ENCODE assay signal across 8 cellular contexts in the genomic region with DNA sequence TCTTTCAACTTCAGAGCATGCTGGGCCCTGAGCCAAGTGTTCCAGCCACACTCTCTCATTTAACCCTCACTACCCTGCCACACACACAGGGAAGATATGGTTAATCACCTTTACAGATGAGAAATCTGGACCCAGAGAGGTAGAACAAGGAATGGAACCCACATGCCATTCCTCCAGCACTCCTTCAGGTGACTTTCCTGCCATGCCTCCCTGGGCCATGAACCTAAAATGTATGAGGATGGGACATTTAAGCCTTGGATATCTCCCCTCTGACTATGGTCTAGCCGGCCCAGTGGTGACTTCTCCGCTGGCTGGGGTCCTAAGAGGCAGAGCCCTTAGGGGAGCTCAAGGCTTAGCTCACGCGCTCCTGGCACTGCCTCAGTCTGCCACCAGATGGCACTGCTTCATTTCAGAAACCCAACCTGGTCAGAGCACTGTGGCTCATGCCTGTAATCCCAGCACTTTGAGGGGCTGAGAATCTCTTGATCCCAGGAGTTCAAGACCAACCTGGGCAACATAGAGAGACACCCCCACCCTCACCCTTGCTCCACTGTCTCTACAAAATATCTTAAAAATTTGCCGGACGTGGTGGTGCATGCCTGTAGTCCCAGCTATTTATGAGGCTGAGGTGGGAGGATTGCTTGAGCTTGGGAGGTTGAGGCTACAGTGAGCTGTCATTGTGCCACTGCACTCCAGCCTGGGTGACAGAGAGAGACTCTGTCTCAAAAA. TPM values are rescaled to one million over a fixed set of nuclear protein-coding genes. Genes with fewer than 3 reads are reported as not detected.
DNase-seq lines count a peak whose midpoint lies in the region; ATAC-seq and TF ChIP-seq lines count a peak whose summit lies in the region.

No MANE protein-coding gene starts in this region.

- no peaks in the 10 kb centered on the region for H3K27me3 ChIP-seq in HL-60 (ENCODE audit: insufficient read depth, poor library complexity, severe bottlenecking)

- no peak overlapping the region for H3K27ac ChIP-seq in HL-60 (replicated peaks)

- peak; percentile 99 for TF ChIP-seq CTCF in HL-60 (IDR thresholded peaks at IDR 0.05; ENCODE audit: insufficient read depth, low read length)

- peak in 1 of 2 donors; percentile 24 for ATAC-seq in activated T-cell treated with anti-CD3 and anti-CD28 coated beads, Interleukin-2, amount 50 U/mL, for 4 hours
- no peak for ATAC-seq in natural killer cell treated with Interleukin-12 subunit alpha and Interleukin-12 subunit beta and Interleukin-15 and Interleukin-18, amount 100 ng/mL, for 72 hours
- ATAC-seq in stimulated activated naive B cell treated with anti-CD40 and anti-IgM and Interleukin-4, amounts not matched to agents 10 μg/mL and 1 μg/mL and 100 μg/mL, for 72 hours (replicated peaks) = peak; percentile 24 to 30
- ATAC-seq in GM21717 (IDR thresholded peaks at IDR 0.05; ENCODE audit: unreplicated experiment) = no peak

- H3K9me3 Mint-ChIP-seq in activated T-cell treated with anti-CD3 and anti-CD28 coated beads, Interleukin-2, amount 50 U/mL, for 4 hours = no peaks in the 10 kb centered on the region
- no peaks in the 10 kb centered on the region for H3K9me3 Mint-ChIP-seq in natural killer cell treated with Interleukin-12 subunit alpha and Interleukin-12 subunit beta and Interleukin-15 and Interleukin-18, amount 100 ng/mL, for 72 hours
- no peaks in the 10 kb centered on the region for H3K9me3 Mint-ChIP-seq in stimulated activated naive B cell treated with anti-CD40 and anti-IgM and Interleukin-4, amounts not matched to agents 10 μg/mL and 1 μg/mL and 100 μg/mL, for 72 hours

- H3K4me3 ChIP-seq in HL-60 (replicated peaks; ENCODE audit: insufficient read depth, low read length) = no peak overlapping the region

- H3K4me1 Mint-ChIP-seq in activated T-cell treated with anti-CD3 and anti-CD28 coated beads, Interleukin-2, amount 50 U/mL, for 4 hours (ENCODE audit: low read depth) = peaks cover 9% of the 10 kb centered on the region
- peaks cover 12 to 18% of the 10 kb centered on the region in 2 donors for H3K4me1 Mint-ChIP-seq in natural killer cell treated with Interleukin-12 subunit alpha and Interleukin-12 subunit beta and Interleukin-15 and Interleukin-18, amount 100 ng/mL, for 72 hours (ENCODE audit: low read depth in 2 of 2)
- peaks cover 7 to 11% of the 10 kb centered on the region in 2 donors for H3K4me1 Mint-ChIP-seq in stimulated activated naive B cell treated with anti-CD40 and anti-IgM and Interleukin-4, amounts not matched to agents 10 μg/mL and 1 μg/mL and 100 μg/mL, for 72 hours

- DNase-seq in EH (ENCODE audit: low read depth) (peak; percentile 77), HL-60 (ENCODE audit: low read depth in 1 of 2, low spot score in 1 of 2) (peak; percentile 35 to 70), OCI-M2 (lab: John Stamatoyannopoulos, UW; ENCODE audit: unreplicated experiment) (peak; percentile 64), fibroblast of gingiva (ENCODE audit: low read depth) (peak; percentile 60)
- DNase-seq in activated T-cell treated with anti-CD3 and anti-CD28 coated beads, Interleukin-2, amount 50 U/mL, for 4 hours = peak; percentile 78
- DNase-seq in natural killer cell treated with Interleukin-12 subunit alpha and Interleukin-12 subunit beta and Interleukin-15 and Interleukin-18, amount 100 ng/mL, for 72 hours (ENCODE audit: low spot score) = peak; percentile 83
- DNase-seq in stimulated activated naive B cell treated with anti-CD40 and anti-IgM and Interleukin-4, amounts not matched to agents 10 μg/mL and 1 μg/mL and 100 μg/mL, for 72 hours = peak; percentile 66

- H3K4me3 Mint-ChIP-seq in activated T-cell treated with anti-CD3 and anti-CD28 coated beads, Interleukin-2, amount 50 U/mL, for 4 hours = peak overlapping the region; percentile 31
- H3K4me3 Mint-ChIP-seq in natural killer cell treated with Interleukin-12 subunit alpha and Interleukin-12 subunit beta and Interleukin-15 and Interleukin-18, amount 100 ng/mL, for 72 hours = peak overlapping the region; percentile 10
- no peak overlapping the region for H3K4me3 Mint-ChIP-seq in stimulated activated naive B cell treated with anti-CD40 and anti-IgM and Interleukin-4, amounts not matched to agents 10 μg/mL and 1 μg/mL and 100 μg/mL, for 72 hours

- peak overlapping the region; percentile 88 to 99 for H3K27ac Mint-ChIP-seq in natural killer cell treated with Interleukin-12 subunit alpha and Interleukin-12 subunit beta and Interleukin-15 and Interleukin-18, amount 100 ng/mL, for 72 hours
- peak overlapping the region; percentile 89 for H3K27ac Mint-ChIP-seq in stimulated activated naive B cell treated with anti-CD40 and anti-IgM and Interleukin-4, amounts not matched to agents 10 μg/mL and 1 μg/mL and 100 μg/mL, for 72 hours

- H3K36me3 Mint-ChIP-seq in activated T-cell treated with anti-CD3 and anti-CD28 coated beads, Interleukin-2, amount 50 U/mL, for 4 hours (ENCODE audit: insufficient read depth) = no peaks in the 10 kb centered on the region
- H3K36me3 Mint-ChIP-seq in natural killer cell treated with Interleukin-12 subunit alpha and Interleukin-12 subunit beta and Interleukin-15 and Interleukin-18, amount 100 ng/mL, for 72 hours = no peaks in the 10 kb centered on the region
- H3K36me3 Mint-ChIP-seq in stimulated activated naive B cell treated with anti-CD40 and anti-IgM and Interleukin-4, amounts not matched to agents 10 μg/mL and 1 μg/mL and 100 μg/mL, for 72 hours = peaks cover 2 to 6% of the 10 kb centered on the region in 2 donors

- no peaks in the 10 kb centered on the region for H3K27me3 Mint-ChIP-seq in activated T-cell treated with anti-CD3 and anti-CD28 coated beads, Interleukin-2, amount 50 U/mL, for 4 hours (ENCODE audit: low read depth)
- H3K27me3 Mint-ChIP-seq in natural killer cell treated with Interleukin-12 subunit alpha and Interleukin-12 subunit beta and Interleukin-15 and Interleukin-18, amount 100 ng/mL, for 72 hours = no peaks in the 10 kb centered on the region
- peaks cover 0 to 5% of the 10 kb centered on the region in 2 donors for H3K27me3 Mint-ChIP-seq in stimulated activated naive B cell treated with anti-CD40 and anti-IgM and Interleukin-4, amounts not matched to agents 10 μg/mL and 1 μg/mL and 100 μg/mL, for 72 hours

RNA-seq across cellular contexts. Expression of gene DCAF1, which starts 2.2 kb away (rescaled TPM):
- total RNA-seq in activated T-cell treated with anti-CD3 and anti-CD28 coated beads, Interleukin-2, amount 50 U/mL, for 4 hours = 10 to 100 TPM; 42.3 to 47.1 (median 42.5) TPM
- total RNA-seq in natural killer cell treated with Interleukin-12 subunit alpha and Interleukin-12 subunit beta and Interleukin-15 and Interleukin-18, amount 100 ng/mL, for 72 hours = 10 to 100 TPM; 40.0 to 46.9 TPM

RNA-seq across cellular contexts. Expression of gene RAD54L2, which starts 36.5 kb away (rescaled TPM):
- total RNA-seq in activated T-cell treated with anti-CD3 and anti-CD28 coated beads, Interleukin-2, amount 50 U/mL, for 4 hours = 10 to 100 TPM; 35.1 to 40.5 (median 37.4) TPM
- 10 to 100 TPM; 45.5 to 63.4 TPM for total RNA-seq in natural killer cell treated with Interleukin-12 subunit alpha and Interleukin-12 subunit beta and Interleukin-15 and Interleukin-18, amount 100 ng/mL, for 72 hours

Comparison
In these comparisons a context has a peak if more than half of its experiments do, and no peak if none do; other contexts are left out.
1. ATAC-seq: peak in stimulated activated naive B cell treated with anti-CD40 and anti-IgM and Interleukin-4, amounts not matched to agents 10 μg/mL and 1 μg/mL and 100 μg/mL, for 72 hours (2 of 2); none in natural killer cell treated with Interleukin-12 subunit alpha and Interleukin-12 subunit beta and Interleukin-15 and Interleukin-18, amount 100 ng/mL, for 72 hours (0 of 2) and GM21717 (single experiment).
2. H3K4me3 Mint-ChIP-seq: peak in activated T-cell treated with anti-CD3 and anti-CD28 coated beads, Interleukin-2, amount 50 U/mL, for 4 hours (single experiment) and natural killer cell treated with Interleukin-12 subunit alpha and Interleukin-12 subunit beta and Interleukin-15 and Interleukin-18, amount 100 ng/mL, for 72 hours (single experiment); none in stimulated activated naive B cell treated with anti-CD40 and anti-IgM and Interleukin-4, amounts not matched to agents 10 μg/mL and 1 μg/mL and 100 μg/mL, for 72 hours (0 of 2).
3. Peak in every context shown above with its lines, with median percentiles within 50 percentile points of each other: DNase-seq.